1 cellular context compared by ENCODE assay signal in the genomic region with DNA sequence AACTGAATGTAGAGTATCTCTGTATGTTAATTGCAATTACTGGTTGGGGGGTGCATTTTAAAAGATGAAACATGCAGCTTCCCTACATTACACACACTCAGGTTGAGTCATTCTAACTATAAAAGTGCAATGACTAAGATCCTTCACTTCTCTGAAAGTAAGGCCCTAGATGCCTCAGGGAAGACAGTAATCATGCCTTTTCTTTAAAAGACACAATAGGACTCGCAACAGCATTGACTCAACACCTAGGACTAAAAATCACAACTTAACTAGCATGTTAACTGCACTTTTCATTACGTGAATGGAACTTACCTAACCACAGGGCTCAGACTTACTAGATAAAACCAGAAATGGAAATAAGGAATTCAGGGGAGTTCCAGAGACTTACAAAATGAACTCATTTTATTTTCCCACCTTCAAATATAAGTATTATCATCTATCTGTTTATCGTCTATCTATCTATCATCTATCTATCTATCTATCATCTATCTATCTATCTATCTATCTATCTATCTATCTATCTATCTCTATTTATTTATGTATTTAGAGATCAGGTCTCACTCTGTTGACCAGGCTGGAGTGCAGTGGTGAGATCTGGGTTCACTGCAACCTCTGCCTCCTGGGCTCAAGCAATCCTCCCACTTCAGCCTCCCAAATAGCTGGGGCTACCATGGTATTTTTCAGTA.
TF ChIP-seq lines count a peak whose summit lies in the region.

No MANE protein-coding gene starts in this region.

TF ChIP-seq in HepG2, 621 proteins besides CTCF, POLR2A, EP300 and RAD21:
- TF ChIP-seq ZNF142 (CRISPR knock-in tag; IDR thresholded peaks at IDR 0.05) (no peak), ARHGAP35 (CRISPR knock-in tag; IDR thresholded peaks at IDR 0.05; ENCODE audit: borderline replicate concordance) (no peak)
